ENCODE assay signal across 8 cellular contexts in genomic region chr3:48402281-48402732, GRCh38. TPM values are rescaled to one million over a fixed set of nuclear protein-coding genes. Genes with fewer than 3 reads are reported as not detected.
A peak's percentile ranks its signal among the peaks of the same experiment; 100 is the strongest.
DNase-seq lines count a peak whose midpoint lies in the region; FAIRE-seq and TF ChIP-seq lines count a peak whose summit lies in the region.
"Had no signal": no experiment of that assay in that cellular context is flagged by ENCODE, and none has a peak within 500 bp of the region (broad histone marks: within the 10 kb centered on the region; RNA-seq: fewer than 3 reads in every experiment).

No MANE protein-coding gene starts in this region.

- peak; percentile 70 for FAIRE-seq in HTR-8/SVneo (lab: Jason Lieb, UNC)

- H3K36me3 ChIP-seq in thymus (ENCODE audit: control insufficient read depth, insufficient read depth), result peaks cover 6% of the 10 kb centered on the region

- no peaks in the 10 kb centered on the region for H3K9me3 Mint-ChIP-seq in brain
- H3K9me3 Mint-ChIP-seq: stimulated activated naive CD8-positive, alpha-beta T cell treated with anti-CD3 and anti-CD28 coated beads, Interleukin-15, Interleukin-2, amounts not matched to agents 100 ng/mL and 50 ng/mL, for 24 hours had no signal

- H3K4me1 ChIP-seq in thymus (ENCODE audit: control insufficient read depth, insufficient read depth, low read length), result no peaks in the 10 kb centered on the region

- DNase-seq in HTR-8/SVneo (ENCODE audit: insufficient read length, low spot score), result peak; percentile 62
- DNase-seq in kidney glomerular epithelial cell (lab: John Stamatoyannopoulos, UW), result peak; percentile 80
- DNase-seq in DMS 273 treated with DMSO at 0.1 percent for 48 hours (lab: John Stamatoyannopoulos, UW), result no peak
- no peak for DNase-seq in NCI-H526 (lab: John Stamatoyannopoulos, UW)
- DNase-seq in activated gamma-delta T cell (lab: John Stamatoyannopoulos, UW), result no peak

- no peaks in the 10 kb centered on the region for H3K9me3 ChIP-seq in thymus (ENCODE audit: control insufficient read depth)

- H3K27ac ChIP-seq in thymus (ENCODE audit: low read depth), result peak overlapping the region; percentile 20

- H3K27me3 Mint-ChIP-seq in brain, result peaks cover 10% of the 10 kb centered on the region
- H3K27me3 Mint-ChIP-seq: stimulated activated naive CD8-positive, alpha-beta T cell treated with anti-CD3 and anti-CD28 coated beads, Interleukin-15, Interleukin-2, amounts not matched to agents 100 ng/mL and 50 ng/mL, for 24 hours had no signal

- H3K4me3 ChIP-seq in thymus (ENCODE audit: low read length), result no peak overlapping the region

- 88% methylated on average over 8 of the region's 8 CpGs for WGBS in thymus

- no peaks in the 10 kb centered on the region for H3K4me1 Mint-ChIP-seq in brain

- no peak for TF ChIP-seq CTCF in brain (conservative IDR thresholded peaks at IDR 0.05)

- H3K36me3 Mint-ChIP-seq in brain, result peaks cover 10% of the 10 kb centered on the region

- peak overlapping the region in 4 of 5 experiments; percentile 15 to 87 (median 47) for H3K27ac Mint-ChIP-seq in brain
- H3K27ac Mint-ChIP-seq: stimulated activated naive CD8-positive, alpha-beta T cell treated with anti-CD3 and anti-CD28 coated beads, Interleukin-15, Interleukin-2, amounts not matched to agents 100 ng/mL and 50 ng/mL, for 24 hours had no signal

- no peak overlapping the region for H3K4me3 Mint-ChIP-seq in brain
- H3K4me3 Mint-ChIP-seq: stimulated activated naive CD8-positive, alpha-beta T cell treated with anti-CD3 and anti-CD28 coated beads, Interleukin-15, Interleukin-2, amounts not matched to agents 100 ng/mL and 50 ng/mL, for 24 hours had no signal

- H3K27me3 ChIP-seq in thymus (ENCODE audit: control insufficient read depth, insufficient read depth), result no peaks in the 10 kb centered on the region

RNA-seq across cellular contexts. Expression of gene PLXNB1, which starts 27.6 kb away (rescaled TPM):
- polyA plus RNA-seq in brain (ENCODE audit: insufficient read depth, low read depth, low replicate concordance), result 70.1 TPM
- 112 TPM for polyA plus RNA-seq in thymus

RNA-seq across cellular contexts. Expression of gene FBXW12, which starts 30.3 kb away (rescaled TPM):
- not detected for polyA plus RNA-seq in brain (ENCODE audit: insufficient read depth, low read depth, low replicate concordance)
- 0.07 TPM for polyA plus RNA-seq in thymus

RNA-seq across cellular contexts. Expression of gene CCDC51, which starts 37.6 kb away (rescaled TPM):
- polyA plus RNA-seq in brain (ENCODE audit: insufficient read depth, low read depth, low replicate concordance), result 11.4 TPM
- 14.1 TPM for polyA plus RNA-seq in thymus

RNA-seq across cellular contexts. Expression of gene TMA7, which starts 37.8 kb away (rescaled TPM):
- polyA plus RNA-seq in brain (ENCODE audit: insufficient read depth, low read depth, low replicate concordance) (232 TPM), thymus (735 TPM)

RNA-seq across cellular contexts. Expression of gene ATRIP, which starts 44.2 kb away (rescaled TPM):
- polyA plus RNA-seq in brain (ENCODE audit: insufficient read depth, low read depth, low replicate concordance), result 5.9 TPM
- 8.4 TPM for polyA plus RNA-seq in thymus

Comparison
In these comparisons a context has a peak if more than half of its experiments do, and no peak if none do; other contexts are left out.
1. DNase-seq: peak in HTR-8/SVneo (single experiment) and kidney glomerular epithelial cell (single experiment); none in DMS 273 treated with DMSO at 0.1 percent for 48 hours (single experiment), NCI-H526 (0 of 2) and activated gamma-delta T cell (single experiment).